In the genomic region with DNA sequence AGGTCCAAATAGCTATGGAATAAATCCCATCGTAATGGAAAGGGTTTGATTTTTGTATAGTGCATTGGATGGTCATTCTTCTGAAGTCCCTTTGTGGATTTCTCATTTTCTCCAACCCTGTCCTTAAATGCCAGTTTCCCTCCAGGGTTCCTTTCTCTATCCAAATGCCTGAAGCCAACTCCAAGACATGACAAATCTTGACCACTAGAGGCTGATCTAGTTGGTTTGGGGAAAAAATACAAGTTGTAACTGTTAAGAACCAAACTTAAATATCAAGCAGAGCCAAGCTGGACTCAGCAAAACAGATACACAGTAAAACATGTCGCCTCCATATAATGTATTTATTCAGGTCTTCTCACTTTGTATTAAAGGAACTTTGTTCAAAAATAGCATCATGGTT, we compare ENCODE assay signal across 12 cellular contexts. TPM values are rescaled to one million over a fixed set of nuclear protein-coding genes. Genes with fewer than 3 reads are reported as not detected.
A peak's percentile ranks its signal among the peaks of the same experiment; 100 is the strongest.
DNase-seq lines count a peak whose midpoint lies in the region; ATAC-seq, FAIRE-seq and TF ChIP-seq lines count a peak whose summit lies in the region.
"Had no signal": no experiment of that assay in that cellular context is flagged by ENCODE, and none has a peak within 500 bp of the region (broad histone marks: within the 10 kb centered on the region; RNA-seq: fewer than 3 reads in every experiment).

No MANE protein-coding gene starts in this region.

- H3K9me3 ChIP-seq in Caco-2 (no peaks in the 10 kb centered on the region), K562 (replicated peaks; ENCODE audit: control insufficient read depth, insufficient read depth, low read depth, low read length) (no peaks in the 10 kb centered on the region), lower lobe of right lung (no peaks in the 10 kb centered on the region)
- H3K9me3 ChIP-seq: HAP-1 had no signal

- H3K9ac ChIP-seq in K562 (ENCODE audit: insufficient read depth in 1 of 2, low read depth in 2 of 2, low read length in 2 of 2) = no peak overlapping the region

- H3K27ac Mint-ChIP-seq in Caco-2 (ENCODE audit: unreplicated experiment) = no peak overlapping the region

- TF ChIP-seq EP300 in K562 (IDR thresholded peaks at IDR 0.05; ENCODE audit: low read length) = no peak

- no peaks in the 10 kb centered on the region for H3K27me3 ChIP-seq in Caco-2 (replicated peaks; ENCODE audit: control insufficient read depth, insufficient read depth, low read length)
- H3K27me3 ChIP-seq in K562 (ENCODE audit: control insufficient read depth in 2 of 2, insufficient read depth in 2 of 2, low read length in 2 of 2) = no peaks in the 10 kb centered on the region
- peaks cover 4% of the 10 kb centered on the region for H3K27me3 ChIP-seq in lower lobe of right lung (ENCODE audit: low read depth)

- H4K20me1 ChIP-seq in K562 (replicated peaks; ENCODE audit: control insufficient read depth, insufficient read depth, low read length) = no peaks in the 10 kb centered on the region

- no peaks in the 10 kb centered on the region for H3K9me1 ChIP-seq in K562 (ENCODE audit: control insufficient read depth, insufficient read depth, low read length)

- no peak overlapping the region for H2AFZ ChIP-seq in K562 (ENCODE audit: low read depth, low read length)

- TF ChIP-seq CTCF in Caco-2 (IDR thresholded peaks at IDR 0.05; ENCODE audit: insufficient read depth in 1 of 2, low read depth in 1 of 2, low read length in 1 of 2, severe bottlenecking in 1 of 2, unreplicated experiment in 1 of 2) (peak; percentile 61 to 68), HFF-Myc (IDR thresholded peaks at IDR 0.05; ENCODE audit: low read depth, low read length, missing control alignments) (peak; percentile 43), K562 (IDR thresholded peaks at IDR 0.05 in 2 of 3, conservative IDR thresholded peaks at IDR 0.05 in 1 of 3; ENCODE audit: insufficient read depth in 2 of 3, low read depth in 1 of 3, low read length in 3 of 3) (peak in 1 of 3 experiments; percentile 44; a peak in 2 of 6 replicates), lower lobe of right lung (IDR thresholded peaks at IDR 0.05) (no peak)

- ATAC-seq in K562 = no peak
- ATAC-seq in HG02642 (IDR thresholded peaks at IDR 0.05; ENCODE audit: poor library complexity, unreplicated experiment) = no peak
- no peak for ATAC-seq in lower lobe of right lung

- in situ Hi-C loops in K562 (cut with MboI) = no loop called here

- H3K4me1 ChIP-seq in Caco-2 (peaks cover 8% of the 10 kb centered on the region), K562 (replicated peaks in 1 of 2; ENCODE audit: control insufficient read depth in 2 of 2, insufficient read depth in 2 of 2, low read length in 2 of 2) (no peaks in the 10 kb centered on the region), lower lobe of right lung (no peaks in the 10 kb centered on the region)
- H3K4me1 ChIP-seq: HAP-1 had no signal

- H3K27ac ChIP-seq in K562 (ENCODE audit: extremely low read depth, low read depth, low read length) (no peak overlapping the region), lower lobe of right lung (no peak overlapping the region)

- H3K36me3 ChIP-seq in Caco-2 (ENCODE audit: control insufficient read depth, insufficient read depth, low read length) (no peaks in the 10 kb centered on the region), K562 (ENCODE audit: control insufficient read depth, insufficient read depth, low read length) (no peaks in the 10 kb centered on the region), lower lobe of right lung (no peaks in the 10 kb centered on the region)
- H3K36me3 ChIP-seq: HAP-1 had no signal

- H3K4me1 Mint-ChIP-seq in Caco-2 (ENCODE audit: low read depth, unreplicated experiment) = peaks cover 13% of the 10 kb centered on the region

- no peaks in the 10 kb centered on the region for H3K27me3 Mint-ChIP-seq in Caco-2 (ENCODE audit: insufficient read depth, unreplicated experiment)

- no peak overlapping the region for H3K4me3 ChIP-seq in Caco-2 (ENCODE audit: low read depth, low read length)
- H3K4me3 ChIP-seq in HFF-Myc (replicated peaks; ENCODE audit: low read depth, low read length) = no peak overlapping the region
- H3K4me3 ChIP-seq in K562 = no peak overlapping the region
- no peak overlapping the region for H3K4me3 ChIP-seq in lower lobe of right lung
- H3K4me3 ChIP-seq: HAP-1 had no signal

- POLR2A ChIA-PET in Caco-2 (lab: Charles Lee) (no interaction called here), K562 (lab: Yijun Ruan, JAX) (no interaction called here)

- WGBS in K562 (ENCODE audit: insufficient coverage, low coverage, missing lambda C conversion rate) = 0% methylated on average over 2 of the region's 2 CpGs

- TF ChIP-seq POLR2A in K562 (conservative IDR thresholded peaks at IDR 0.05) (no peak), GM12892 (IDR thresholded peaks at IDR 0.05; ENCODE audit: low read depth, low read length) (no peak)

- intact Hi-C loops in Caco-2 (cut with micrococcal nuclease; ENCODE audit: unreplicated experiment) (loop anchor here (1.0 kb wide), 1 partner anchor 176 kb away; no protein-coding TSS in a partner anchor), K562 (cut with micrococcal nuclease) (no loop called here), lower lobe of right lung (cut with DNase I) (no loop called here)

- H3K9me3 Mint-ChIP-seq in Caco-2 (ENCODE audit: unreplicated experiment) = peaks cover 7% of the 10 kb centered on the region

- FAIRE-seq in K562 (lab: Jason Lieb, UNC) (peak; percentile 72), GM12892 (lab: Jason Lieb, UNC) (no peak)

- no peak overlapping the region for H3K4me2 ChIP-seq in K562 (ENCODE audit: insufficient read depth, low read length)

- H3K36me3 Mint-ChIP-seq in Caco-2 (ENCODE audit: insufficient read depth, unreplicated experiment) = no peaks in the 10 kb centered on the region

- TF ChIP-seq RAD21 in K562 (CRISPR knock-in tag; conservative IDR thresholded peaks at IDR 0.05 in 1 of 2, IDR thresholded peaks at IDR 0.05 in 1 of 2) = no peak

- H3K79me2 ChIP-seq in K562 (ENCODE audit: control insufficient read depth, insufficient read depth, low read length) = no peaks in the 10 kb centered on the region

- BruUV-seq in Caco-2 (replicated peaks; lab: Mats Ljungman, UMichigan) (no TSS peak), K562 (replicated peaks; lab: Mats Ljungman, UMichigan) (no TSS peak)

- DNase-seq in Caco-2 (peak in 1 of 2 experiments; percentile 24), HFF-Myc (ENCODE audit: extremely low read depth, low read depth) (no peak), K562 (ENCODE audit: extremely low read depth in 1 of 4, low spot score in 3 of 4) (peak in 2 of 4 experiments; percentile 2 to 11), kidney tubule cell (ENCODE audit: low spot score) (peak; percentile 12), GM12892 (ENCODE audit: insufficient read length) (no peak), lower lobe of right lung (no peak), NCI-H187 treated with DMSO at 0.1 percent for 48 hours (lab: John Stamatoyannopoulos, UW) (no peak)
- DNase-seq: activated CD4-positive, CD25-positive, alpha-beta regulatory T cell treated with anti-CD3 and anti-CD28 coated beads, Interleukin-2, amount 50 U/mL, for 72 hours; NCI-H774; stimulated activated CD8-positive, alpha-beta memory T cell treated with anti-CD3 and anti-CD28 coated beads, Interleukin-4, amount 100 ng/mL, for 48 hours had no signal

- no peak overlapping the region for H3K4me3 Mint-ChIP-seq in Caco-2 (ENCODE audit: unreplicated experiment)

- CTCF ChIA-PET in Caco-2 (lab: Charles Lee) = interaction anchor here (0.9 to 1.1 kb wide), 2 partner anchors 10 to 78 kb away, joined by 3 to 4 read pairs; no protein-coding TSS in a partner anchor
- CTCF ChIA-PET in K562 (lab: Yijun Ruan, JAX; ENCODE audit: low intra/inter-chr PET ratio) = no interaction called here

TF ChIP-seq in K562, 482 proteins besides CTCF, POLR2A, EP300 and RAD21:
- TF ChIP-seq SUPT5H (IDR thresholded peaks at IDR 0.05) (no peak), FOXA1 (IDR thresholded peaks at IDR 0.05; ENCODE audit: borderline replicate concordance) (no peak), TEAD2 (tag; IDR thresholded peaks at IDR 0.05) (no peak), ZNF778 (CRISPR knock-in tag; IDR thresholded peaks at IDR 0.05) (no peak), LEF1 (IDR thresholded peaks at IDR 0.05) (no peak), KHSRP (IDR thresholded peaks at IDR 0.05) (no peak)
TF ChIP-seq in K562: peak in this region for 0.

RNA-seq across cellular contexts. Expression of a gene that starts 28.7 kb away (rescaled TPM):
- total RNA-seq in Caco-2 (2022) = 50.2 and 52.1 TPM in 2 replicates
- total RNA-seq in K562 (2011; cell fraction: chromatin; rRNA removed; ENCODE audit: low replicate concordance) = 19.4 and 22.7 TPM in 2 replicates
- 15.5 and 21.2 TPM in 2 replicates for total RNA-seq in K562 (2011; cell fraction: nucleolus; rRNA removed)
- total RNA-seq in K562 (2011; cell fraction: nucleoplasm; rRNA removed) = 18.7 and 21.5 TPM in 2 replicates
- 2.8 and 4.6 TPM in 2 replicates for total RNA-seq in K562 (2014; rRNA removed)
- total RNA-seq in K562 (2014; rRNA removed; fragmentation: Illumina TruSeq; extraction: Trizol) = 1.9 and 3.0 TPM in 2 replicates
- 1.1 and 1.3 TPM in 2 replicates for total RNA-seq in K562 (2015; rRNA removed; fragmentation: Illumina TruSeq; extraction: Trizol)
- total RNA-seq in K562 (2021) = 4.3 and 4.5 TPM in 2 replicates
- 4.2 and 5.4 TPM in 2 replicates for polyA plus RNA-seq in K562 (2011; rRNA removed)
- polyA plus RNA-seq in K562 (2011; cell fraction: cytosol; rRNA removed) = 5.9 and 6.2 TPM in 2 replicates
- polyA plus RNA-seq in K562 (2011; cell fraction: nucleus; rRNA removed) = 14.6 and 19.0 TPM in 2 replicates
- polyA plus RNA-seq in K562 (2012) = 2.8 and 2.9 TPM in 2 replicates
- 4.0 and 5.2 TPM in 2 replicates for polyA plus RNA-seq in K562 (2014; fragmentation: Illumina TruSeq; extraction: Trizol)
- 1 to 10 TPM in 1 of 2 experiments, under 1 TPM in 1; 0.80 to 1.2 TPM for polyA plus RNA-seq in K562 (2014; fragmentation: Nextera tagmentation; extraction: Ambion mirVana)
- 2.8 and 3.7 TPM in 2 replicates for polyA plus RNA-seq in K562 (2014; rRNA removed)
- 7.8 and 8.6 TPM in 2 replicates for polyA minus RNA-seq in K562 (2011; rRNA and poly(A)+ RNA removed)
- polyA minus RNA-seq in K562 (2011; cell fraction: cytosol; rRNA and poly(A)+ RNA removed) = 3.6 and 5.9 TPM in 2 replicates
- polyA minus RNA-seq in K562 (2011; cell fraction: nucleus; rRNA and poly(A)+ RNA removed) = 7.1 and 10.6 TPM in 2 replicates
- polyA plus RNA-seq in GM12892 (2012; ENCODE audit: missing spikeins) = 25.9 TPM
- total RNA-seq in lower lobe of right lung = 64.8 TPM
